In genomic region chr6:108134213-108134973, GRCh38 we compare ENCODE assay signal across 11 cellular contexts. TPM values are rescaled to one million over a fixed set of nuclear protein-coding genes. Genes with fewer than 3 reads are reported as not detected.
A peak's percentile ranks its signal among the peaks of the same experiment; 100 is the strongest.
DNase-seq lines count a peak whose midpoint lies in the region; ATAC-seq and TF ChIP-seq lines count a peak whose summit lies in the region.
"Had no signal": no experiment of that assay in that cellular context is flagged by ENCODE, and none has a peak within 500 bp of the region (broad histone marks: within the 10 kb centered on the region; RNA-seq: fewer than 3 reads in every experiment).

No MANE protein-coding gene starts in this region.

- H3K4me3 ChIP-seq in left lung (peak overlapping the region; percentile 16 to 24), subcutaneous abdominal adipose tissue (ENCODE audit: low read depth in 1 of 5, low read length in 5 of 5) (peak overlapping the region in 4 of 5 donors; percentile 38 to 66 (median 61))

- no peaks in the 10 kb centered on the region for H3K9me3 Mint-ChIP-seq in activated CD4-positive, alpha-beta T cell treated with anti-CD3 and anti-CD28 coated beads for 36 hours (ENCODE audit: low read depth)
- no peaks in the 10 kb centered on the region for H3K9me3 Mint-ChIP-seq in activated naive CD8-positive, alpha-beta T cell treated with anti-CD3 and anti-CD28 coated beads, Interleukin-2, amount 50 U/mL, for 24 hours
- H3K9me3 Mint-ChIP-seq: activated T-cell treated with anti-CD3 and anti-CD28 coated beads, Interleukin-2, amount 50 U/mL, for 4 hours had no signal

- ATAC-seq in activated CD4-positive, alpha-beta T cell treated with anti-CD3 and anti-CD28 coated beads for 36 hours, result no peak
- no peak for ATAC-seq in activated naive CD8-positive, alpha-beta T cell treated with anti-CD3 and anti-CD28 coated beads, Interleukin-2, amount 50 U/mL, for 24 hours
- ATAC-seq in left lung, result no peak

- H3K27me3 ChIP-seq in left lung, result peaks cover 13 to 99% of the 10 kb centered on the region in 2 donors
- H3K27me3 ChIP-seq in subcutaneous abdominal adipose tissue (ENCODE audit: control insufficient read depth in 5 of 5, insufficient read depth in 4 of 5, low read length in 5 of 5), result peaks cover 0 to 4% (median 3%) of the 10 kb centered on the region in 5 donors

- no peak for DNase-seq in activated CD4-positive, alpha-beta T cell treated with anti-CD3 and anti-CD28 coated beads for 36 hours
- no peak for DNase-seq in activated CD4-positive, alpha-beta T cell treated with anti-CD3 and anti-CD28 coated beads for 4 hours
- DNase-seq in activated naive CD8-positive, alpha-beta T cell treated with anti-CD3 and anti-CD28 coated beads, Interleukin-2, amount 50 U/mL, for 24 hours, result no peak
- no peak for DNase-seq in left lung
- DNase-seq in NCI-H2081 treated with DMSO at 0.1 percent for 48 hours (lab: John Stamatoyannopoulos, UW), result no peak
- DNase-seq in medulla oblongata (ENCODE audit: extremely low spot score), result no peak
- DNase-seq in NCI-H774 (lab: John Stamatoyannopoulos, UW), result no peak
- DNase-seq: activated T-cell treated with anti-CD3 and anti-CD28 coated beads, Interleukin-2, amount 50 U/mL, for 4 hours; OCI-M1 had no signal

- H3K27me3 Mint-ChIP-seq in activated CD4-positive, alpha-beta T cell treated with anti-CD3 and anti-CD28 coated beads for 36 hours, result peaks cover 61% of the 10 kb centered on the region
- peaks cover 67% of the 10 kb centered on the region for H3K27me3 Mint-ChIP-seq in activated naive CD8-positive, alpha-beta T cell treated with anti-CD3 and anti-CD28 coated beads, Interleukin-2, amount 50 U/mL, for 24 hours

- no peaks in the 10 kb centered on the region for H3K36me3 ChIP-seq in left lung
- H3K36me3 ChIP-seq in subcutaneous abdominal adipose tissue (ENCODE audit: control insufficient read depth in 5 of 5, insufficient read depth in 5 of 5, low read length in 5 of 5), result no peaks in the 10 kb centered on the region
- H3K36me3 ChIP-seq: BLaER1 treated with 17β-estradiol and CSF1 and Interleukin-3, amounts not matched to agents 10 nM and 100 nM had no signal

- H3K36me3 Mint-ChIP-seq in activated CD4-positive, alpha-beta T cell treated with anti-CD3 and anti-CD28 coated beads for 36 hours (ENCODE audit: low read depth), result no peaks in the 10 kb centered on the region
- no peaks in the 10 kb centered on the region for H3K36me3 Mint-ChIP-seq in activated naive CD8-positive, alpha-beta T cell treated with anti-CD3 and anti-CD28 coated beads, Interleukin-2, amount 50 U/mL, for 24 hours (ENCODE audit: low read depth)

- no peak overlapping the region for H3K27ac Mint-ChIP-seq in activated CD4-positive, alpha-beta T cell treated with anti-CD3 and anti-CD28 coated beads for 36 hours
- no peak overlapping the region for H3K27ac Mint-ChIP-seq in activated naive CD8-positive, alpha-beta T cell treated with anti-CD3 and anti-CD28 coated beads, Interleukin-2, amount 50 U/mL, for 24 hours

- intact Hi-C loops in activated CD4-positive, alpha-beta T cell treated with anti-CD3 and anti-CD28 coated beads for 36 hours (cut with DNase I, micrococcal nuclease), result loop anchor here in 1 of 2 experiments (5.0 kb wide), 1 partner anchor 958 kb away; the partner anchor contains the start of gene SESN1
- intact Hi-C loops in left lung (cut with DNase I), result no loop called here

- H3K4me1 Mint-ChIP-seq in activated CD4-positive, alpha-beta T cell treated with anti-CD3 and anti-CD28 coated beads for 36 hours, result peaks cover 9% of the 10 kb centered on the region
- H3K4me1 Mint-ChIP-seq in activated naive CD8-positive, alpha-beta T cell treated with anti-CD3 and anti-CD28 coated beads, Interleukin-2, amount 50 U/mL, for 24 hours, result peaks cover 10% of the 10 kb centered on the region

- H3K27ac ChIP-seq in left lung, result no peak overlapping the region
- no peak overlapping the region for H3K27ac ChIP-seq in subcutaneous abdominal adipose tissue (ENCODE audit: low read depth, low read length)
- H3K27ac ChIP-seq: BLaER1 treated with 17β-estradiol and CSF1 and Interleukin-3, amounts not matched to agents 10 nM and 100 nM had no signal

- peaks cover 3 to 9% of the 10 kb centered on the region in 2 donors for H3K4me1 ChIP-seq in left lung
- H3K4me1 ChIP-seq in subcutaneous abdominal adipose tissue (ENCODE audit: control insufficient read depth in 5 of 5, insufficient read depth in 5 of 5, low read length in 5 of 5), result peaks cover 0 to 15% (median 9%) of the 10 kb centered on the region in 5 donors

- H3K4me3 Mint-ChIP-seq in activated CD4-positive, alpha-beta T cell treated with anti-CD3 and anti-CD28 coated beads for 36 hours, result peak overlapping the region; percentile 64
- H3K4me3 Mint-ChIP-seq in activated naive CD8-positive, alpha-beta T cell treated with anti-CD3 and anti-CD28 coated beads, Interleukin-2, amount 50 U/mL, for 24 hours, result peak overlapping the region; percentile 8

- CTCF ChIA-PET in activated CD4-positive, alpha-beta T cell treated with anti-CD3 and anti-CD28 coated beads for 36 hours (lab: Charles Lee), result interaction anchor here (0.5 to 1.6 kb wide), 4 partner anchors 12 to 1513 kb away, joined by 3 to 5 read pairs (median 4); no protein-coding TSS in a partner anchor

- H3K9me3 ChIP-seq in left lung, result no peaks in the 10 kb centered on the region
- H3K9me3 ChIP-seq in subcutaneous abdominal adipose tissue (ENCODE audit: control insufficient read depth in 5 of 5, low read length in 5 of 5), result no peaks in the 10 kb centered on the region

- no peak for TF ChIP-seq CTCF in left lung (IDR thresholded peaks at IDR 0.05)

- POLR2A ChIA-PET in activated CD4-positive, alpha-beta T cell treated with anti-CD3 and anti-CD28 coated beads for 36 hours (lab: Charles Lee), result no interaction called here

- peak overlapping the region in 1 of 5 donors; percentile 77 for H3K9ac ChIP-seq in subcutaneous abdominal adipose tissue (ENCODE audit: low read length in 5 of 5)

RNA-seq across cellular contexts. Expression of gene NR2E1, which starts 31.4 kb away (rescaled TPM):
- total RNA-seq in activated CD4-positive, alpha-beta T cell treated with anti-CD3 and anti-CD28 coated beads for 36 hours, result not detected
- not detected for total RNA-seq in left lung
- total RNA-seq: activated T-cell treated with anti-CD3 and anti-CD28 coated beads, Interleukin-2, amount 50 U/mL, for 4 hours had no signal

RNA-seq across cellular contexts. Expression of gene OSTM1, which starts 59.9 kb away (rescaled TPM):
- total RNA-seq in activated CD4-positive, alpha-beta T cell treated with anti-CD3 and anti-CD28 coated beads for 36 hours, result 1 to 10 TPM; 5.5 to 7.3 TPM
- 10 to 100 TPM; 52.0 to 73.1 TPM for total RNA-seq in left lung

Comparison
In these comparisons a context has a peak if more than half of its experiments do, and no peak if none do; other contexts are left out.
1. RNA of gene OSTM1, which starts 59.9 kb away (total RNA-seq): 52.0 to 73.1 TPM in left lung; 5.5 to 7.3 TPM in activated CD4-positive, alpha-beta T cell treated with anti-CD3 and anti-CD28 coated beads for 36 hours; every median in the first group is over 4 times any median in the second.